In genomic region chr11:19374189-19374588, GRCh38 we compare ENCODE assay signal across 12 cellular contexts.
DNase-seq lines count a peak whose midpoint lies in the region; TF ChIP-seq lines count a peak whose summit lies in the region.
"Had no signal": no experiment of that assay in that cellular context is flagged by ENCODE, and none has a peak within 500 bp of the region (broad histone marks: within the 10 kb centered on the region; RNA-seq: fewer than 3 reads in every experiment).

No MANE protein-coding gene starts in this region.

- no peaks in the 10 kb centered on the region for H3K9me3 ChIP-seq in ascending aorta
- H3K9me3 ChIP-seq: Peyer's patch had no signal

- H3K36me3 ChIP-seq in ascending aorta: no peaks in the 10 kb centered on the region
- H3K36me3 ChIP-seq: Peyer's patch had no signal

- TF ChIP-seq CTCF in HFFc6 (IDR thresholded peaks at IDR 0.05) (no peak), fibroblast of pulmonary artery (IDR thresholded peaks at IDR 0.05; ENCODE audit: low read length, missing control alignments) (no peak), ascending aorta (IDR thresholded peaks at IDR 0.05) (no peak)

- peaks cover 4% of the 10 kb centered on the region in 2 donors for H3K4me1 ChIP-seq in ascending aorta
- H3K4me1 ChIP-seq: Peyer's patch had no signal

- no peak overlapping the region for H3K4me3 ChIP-seq in fibroblast of pulmonary artery (replicated peaks; ENCODE audit: low read depth, low read length)
- no peak overlapping the region for H3K4me3 ChIP-seq in ascending aorta
- H3K4me3 ChIP-seq: Peyer's patch had no signal

- H3K36me3 Mint-ChIP-seq in HFFc6 (ENCODE audit: low read depth): no peaks in the 10 kb centered on the region

- peak overlapping the region; percentile 20; the same call in 1 of the 2 replicates for H3K4me3 Mint-ChIP-seq in HFFc6
- H3K4me3 Mint-ChIP-seq: dendritic cell treated with granulocyte-macrophage colony-stimulating factor and Interleukin-4, amounts not matched to agents 40 ng/mL and 50 ng/mL, for 4 days; stimulated activated naive CD8-positive, alpha-beta T cell treated with anti-CD3 and anti-CD28 coated beads, Interleukin-15, Interleukin-2, amounts not matched to agents 100 ng/mL and 50 ng/mL, for 24 hours had no signal

- no peaks in the 10 kb centered on the region for H3K9me3 Mint-ChIP-seq in HFFc6
- H3K9me3 Mint-ChIP-seq: dendritic cell treated with granulocyte-macrophage colony-stimulating factor and Interleukin-4, amounts not matched to agents 40 ng/mL and 50 ng/mL, for 4 days; stimulated activated naive CD8-positive, alpha-beta T cell treated with anti-CD3 and anti-CD28 coated beads, Interleukin-15, Interleukin-2, amounts not matched to agents 100 ng/mL and 50 ng/mL, for 24 hours had no signal

- peak overlapping the region; percentile 61 for H3K27ac Mint-ChIP-seq in HFFc6
- H3K27ac Mint-ChIP-seq: dendritic cell treated with granulocyte-macrophage colony-stimulating factor and Interleukin-4, amounts not matched to agents 40 ng/mL and 50 ng/mL, for 4 days; stimulated activated naive CD8-positive, alpha-beta T cell treated with anti-CD3 and anti-CD28 coated beads, Interleukin-15, Interleukin-2, amounts not matched to agents 100 ng/mL and 50 ng/mL, for 24 hours had no signal

- peaks cover 2% of the 10 kb centered on the region for H3K27me3 Mint-ChIP-seq in HFFc6 (ENCODE audit: insufficient read depth)

- no peaks in the 10 kb centered on the region for H3K27me3 ChIP-seq in ascending aorta
- H3K27me3 ChIP-seq: Peyer's patch had no signal

- DNase-seq in HFFc6 (peak; percentile 98), SW480 (ENCODE audit: low spot score) (peak; percentile 76), fibroblast of pulmonary artery (ENCODE audit: low read depth) (peak; percentile 85), stromal cell of bone marrow (ENCODE audit: low read depth) (peak; percentile 90), NCI-H1048 (lab: John Stamatoyannopoulos, UW) (no peak), ascending aorta (ENCODE audit: low spot score in 2 of 2) (no peak), ureter (ENCODE audit: low spot score) (no peak)
- DNase-seq: activated effector memory CD4-positive, alpha-beta T cell treated with anti-CD3 and anti-CD28 coated beads, Interleukin-2, amount 50 U/mL, for 16 hours; NCI-H1417 treated with DMSO at 0.1 percent for 48 hours; Peyer's patch had no signal

- H3K27ac ChIP-seq in ascending aorta: no peak overlapping the region
- H3K27ac ChIP-seq: Peyer's patch had no signal

- peaks cover 66% of the 10 kb centered on the region for H3K4me1 Mint-ChIP-seq in HFFc6 (ENCODE audit: low read depth)

- intact Hi-C loops in ascending aorta (cut with DNase I): no loop called here

Comparison
In these comparisons a context has a peak if more than half of its experiments do, and no peak if none do; other contexts are left out.
1. DNase-seq: peak in HFFc6 (single experiment), SW480 (single experiment), fibroblast of pulmonary artery (single experiment) and stromal cell of bone marrow (single experiment); none in NCI-H1048 (single experiment), ascending aorta (0 of 2) and ureter (single experiment).